In the genomic region with DNA sequence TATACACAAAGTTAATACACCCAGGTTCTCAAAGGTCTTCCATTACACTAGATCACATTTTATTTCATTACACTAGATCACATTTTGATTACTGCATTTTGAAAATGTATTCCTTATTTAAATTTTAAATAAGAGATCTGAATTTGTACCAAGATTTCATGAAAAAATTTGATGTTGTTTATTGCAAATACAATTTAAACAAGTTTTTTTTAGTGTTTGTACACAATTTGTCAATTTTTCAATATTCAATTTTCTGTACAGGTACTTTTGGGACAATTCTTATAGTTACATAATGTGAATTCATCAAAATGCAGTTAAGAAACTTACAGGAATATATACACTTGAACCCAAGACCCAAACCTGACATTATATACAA, we compare ENCODE assay signal across 16 cellular contexts.
"Had no signal": no experiment of that assay in that cellular context is flagged by ENCODE, and none has a peak within 500 bp of the region (broad histone marks: within the 10 kb centered on the region; RNA-seq: fewer than 3 reads in every experiment).

No MANE protein-coding gene starts in this region.

- DNase-seq: activated CD4-positive, alpha-beta T cell treated with anti-CD3 and anti-CD28 coated beads for 1 hour; activated CD4-positive, alpha-beta T cell treated with anti-CD3 and anti-CD28 coated beads, Interleukin-2, amount 50 U/mL, for 48 hours; activated naive CD4-positive, alpha-beta T cell treated with Interleukin-2 at 50 U/mL for 16 hours; adrenal gland; caudate nucleus; effector CD8-positive, alpha-beta T cell; kidney glomerular epithelial cell; nucleus accumbens; stimulated activated CD4-positive, alpha-beta T cell treated with anti-CD3 and anti-CD28 coated beads, Interleukin-12 subunit alpha, Interleukin-12 subunit beta, amount 100 ng/mL, for 4 hours; stimulated activated naive CD4-positive, alpha-beta T cell treated with Interleukin-2 at 50 U/mL for 16 hours; upper lobe of left lung had no signal

- H3K4me3 Mint-ChIP-seq: activated T-helper 1 cell treated with anti-CD3 and anti-CD28 coated beads, Interleukin-12 subunit alpha, Interleukin-12 subunit beta, Interleukin-2, Interleukin-4 antibody, amounts not matched to agents 30 ng/mL and 10 ng/mL and 1 ng/mL, durations not matched to agents 14 hours and 24 hours and 36 hours; T-helper 2 cell treated with Interferon-gamma antibody and Interleukin-4, amounts not matched to agents 5 μg/mL and 100 μg/mL, for 36 hours had no signal

- H3K4me3 ChIP-seq: adrenal gland, coronary artery, hepatocyte, prostate gland, upper lobe of left lung had no signal

- H3K27ac Mint-ChIP-seq: activated T-helper 1 cell treated with anti-CD3 and anti-CD28 coated beads, Interleukin-12 subunit alpha, Interleukin-12 subunit beta, Interleukin-2, Interleukin-4 antibody, amounts not matched to agents 30 ng/mL and 10 ng/mL and 1 ng/mL, durations not matched to agents 14 hours and 24 hours and 36 hours; T-helper 2 cell treated with Interferon-gamma antibody and Interleukin-4, amounts not matched to agents 5 μg/mL and 100 μg/mL, for 36 hours had no signal

- H2AFZ ChIP-seq: hepatocyte had no signal

- H3K79me2 ChIP-seq: hepatocyte had no signal

- H3K27ac ChIP-seq: coronary artery, prostate gland, upper lobe of left lung had no signal

- H3K4me2 ChIP-seq: hepatocyte had no signal

- H3K9me3 Mint-ChIP-seq: activated T-helper 1 cell treated with anti-CD3 and anti-CD28 coated beads, Interleukin-12 subunit alpha, Interleukin-12 subunit beta, Interleukin-2, Interleukin-4 antibody, amounts not matched to agents 30 ng/mL and 10 ng/mL and 1 ng/mL, durations not matched to agents 14 hours and 24 hours and 36 hours; T-helper 2 cell treated with Interferon-gamma antibody and Interleukin-4, amounts not matched to agents 5 μg/mL and 100 μg/mL, for 36 hours had no signal

- H3K4me1 ChIP-seq: prostate gland had no signal

- H3K27me3 ChIP-seq: adrenal gland, hepatocyte, upper lobe of left lung had no signal

- H3K9me3 ChIP-seq: adrenal gland, prostate gland, upper lobe of left lung had no signal
